ENCODE assay signal across 8 cellular contexts in the genomic region with DNA sequence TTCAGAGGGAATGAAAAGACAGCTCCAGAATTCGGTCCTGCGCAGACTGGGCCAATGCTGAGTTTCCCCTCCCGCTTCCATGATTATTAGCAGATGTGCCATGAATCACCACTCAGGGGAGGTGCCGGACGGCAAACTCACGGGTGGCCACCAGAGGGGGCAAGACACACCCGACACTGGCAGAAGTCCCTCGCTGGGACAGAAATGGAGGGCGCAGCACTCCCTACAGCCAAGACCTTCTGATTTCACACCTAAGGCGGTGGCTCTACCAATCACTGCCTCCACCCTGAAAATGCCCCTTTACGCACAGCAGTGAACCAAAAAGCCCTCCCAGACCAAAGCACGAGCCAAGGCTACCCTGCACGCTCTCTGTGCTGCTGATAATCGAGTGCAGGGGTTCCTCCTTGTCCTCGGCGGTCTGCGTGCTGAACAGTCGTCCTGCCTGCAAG. TPM values are rescaled to one million over a fixed set of nuclear protein-coding genes. Genes with fewer than 3 reads are reported as not detected.
A peak's percentile ranks its signal among the peaks of the same experiment; 100 is the strongest.
DNase-seq lines count a peak whose midpoint lies in the region; ATAC-seq lines count a peak whose summit lies in the region.

No MANE protein-coding gene starts in this region.

- H3K27me3 Mint-ChIP-seq in activated CD4-positive, alpha-beta T cell treated with anti-CD3 and anti-CD28 coated beads for 36 hours = no peaks in the 10 kb centered on the region

- H3K4me3 Mint-ChIP-seq in activated CD4-positive, alpha-beta T cell treated with anti-CD3 and anti-CD28 coated beads for 36 hours = no peak overlapping the region

- peaks cover 46% of the 10 kb centered on the region for H3K36me3 Mint-ChIP-seq in activated CD4-positive, alpha-beta T cell treated with anti-CD3 and anti-CD28 coated beads for 36 hours (ENCODE audit: low read depth)

- no peak overlapping the region for H3K27ac Mint-ChIP-seq in activated CD4-positive, alpha-beta T cell treated with anti-CD3 and anti-CD28 coated beads for 36 hours

- ATAC-seq in HG02938 (IDR thresholded peaks at IDR 0.05; ENCODE audit: unreplicated experiment) (peak; percentile 62), HG02759 (IDR thresholded peaks at IDR 0.05; ENCODE audit: unreplicated experiment) (no peak)
- peak; percentile 99 for ATAC-seq in activated CD4-positive, alpha-beta T cell treated with anti-CD3 and anti-CD28 coated beads for 36 hours

- peak; percentile 96 for DNase-seq in EH (ENCODE audit: low read depth)
- DNase-seq in NCI-H345 treated with DMSO at 0.1 percent for 48 hours (lab: John Stamatoyannopoulos, UW; ENCODE audit: unreplicated experiment) = peak; percentile 69
- peak; percentile 90 for DNase-seq in activated CD4-positive, alpha-beta T cell treated with anti-CD3 and anti-CD28 coated beads for 36 hours
- peak; percentile 85 for DNase-seq in cerebellar cortex (ENCODE audit: low spot score)
- DNase-seq in kidney tubule cell (ENCODE audit: low spot score) = peak; percentile 89
- DNase-seq in stimulated activated CD4-positive, alpha-beta T cell treated with anti-CD3 and anti-CD28 coated beads, Interleukin-15, amount 100 ng/mL, for 24 hours = peak; percentile 86

- no peaks in the 10 kb centered on the region for H3K9me3 Mint-ChIP-seq in activated CD4-positive, alpha-beta T cell treated with anti-CD3 and anti-CD28 coated beads for 36 hours (ENCODE audit: low read depth)

- CTCF ChIA-PET in activated CD4-positive, alpha-beta T cell treated with anti-CD3 and anti-CD28 coated beads for 36 hours (lab: Charles Lee) = interaction anchor here (0.6 to 1.6 kb wide), 8 partner anchors 8 to 354 kb away, joined by 3 to 9 read pairs (median 4); no protein-coding TSS in a partner anchor

- intact Hi-C loops in activated CD4-positive, alpha-beta T cell treated with anti-CD3 and anti-CD28 coated beads for 36 hours (cut with DNase I, micrococcal nuclease) = loop anchor here (1.0 to 2.0 kb wide), 3 partner anchors 188 to 564 kb away; partner anchors contain the start of gene CREBBP (in 1 of the 2)

- H3K4me1 Mint-ChIP-seq in activated CD4-positive, alpha-beta T cell treated with anti-CD3 and anti-CD28 coated beads for 36 hours = peaks cover 7% of the 10 kb centered on the region

- POLR2A ChIA-PET in activated CD4-positive, alpha-beta T cell treated with anti-CD3 and anti-CD28 coated beads for 36 hours (lab: Charles Lee) = no interaction called here

RNA-seq across cellular contexts. Expression of gene TRAP1, which starts 26.8 kb away (rescaled TPM):
- 100 to 1,000 TPM; 306 to 360 TPM for total RNA-seq in activated CD4-positive, alpha-beta T cell treated with anti-CD3 and anti-CD28 coated beads for 36 hours

RNA-seq across cellular contexts. Expression of gene DNASE1, which starts 36.0 kb away (rescaled TPM):
- 10 to 100 TPM; 10.1 to 11.3 TPM for total RNA-seq in activated CD4-positive, alpha-beta T cell treated with anti-CD3 and anti-CD28 coated beads for 36 hours
